Comparison of ENCODE assay signal across 19 cellular contexts in genomic region chr22:28568099-28568498, GRCh38.
DNase-seq lines count a peak whose midpoint lies in the region; ATAC-seq, FAIRE-seq and TF ChIP-seq lines count a peak whose summit lies in the region.
"Had no signal": no experiment of that assay in that cellular context is flagged by ENCODE, and none has a peak within 500 bp of the region (broad histone marks: within the 10 kb centered on the region; RNA-seq: fewer than 3 reads in every experiment).

No MANE protein-coding gene starts in this region.

- H2AFZ ChIP-seq in HepG2 (ENCODE audit: low read length) (no peak overlapping the region), K562 (ENCODE audit: low read depth, low read length) (no peak overlapping the region)

- DNase-seq in HepG2 (ENCODE audit: low spot score) = no peak
- DNase-seq in right lobe of liver = no peak
- no peak for DNase-seq in K562 (ENCODE audit: extremely low read depth in 1 of 4, low spot score in 3 of 4)
- DNase-seq in urothelium cell line (ENCODE audit: low spot score) = no peak
- no peak for DNase-seq in activated CD8-positive, alpha-beta memory T cell treated with anti-CD3 and anti-CD28 coated beads, Interleukin-2, amount 50 U/mL, for 4 hours
- DNase-seq in nucleus accumbens (lab: John Stamatoyannopoulos, UW) = no peak
- DNase-seq: Caco-2; CD4-positive, CD25-positive, alpha-beta regulatory T cell; CD8-positive, alpha-beta T cell; DMS153; DND-41; GOT3; H7; HCEC 1CT had no signal

- H3K4me2 ChIP-seq in HepG2 (ENCODE audit: low read depth, low read length) (no peak overlapping the region), K562 (ENCODE audit: insufficient read depth, low read length) (no peak overlapping the region)
- H3K4me2 ChIP-seq: BLaER1 had no signal

- H3K79me2 ChIP-seq in HepG2 (ENCODE audit: insufficient read depth, low read length) (peaks cover 2% of the 10 kb centered on the region), K562 (ENCODE audit: control insufficient read depth, insufficient read depth, low read length) (no peaks in the 10 kb centered on the region)

- TF ChIP-seq EP300 in HepG2 (IDR thresholded peaks at IDR 0.05; ENCODE audit: low read depth in 2 of 2, low read length in 2 of 2) = no peak
- TF ChIP-seq EP300 in HepG2 (CRISPR knock-in tag; IDR thresholded peaks at IDR 0.05; ENCODE audit: borderline replicate concordance) = no peak
- no peak for TF ChIP-seq EP300 in K562 (IDR thresholded peaks at IDR 0.05; ENCODE audit: low read length)

- peaks cover 27% of the 10 kb centered on the region for H3K4me1 ChIP-seq in HepG2 (ENCODE audit: insufficient read depth, low read length)
- H3K4me1 ChIP-seq in right lobe of liver = no peaks in the 10 kb centered on the region
- no peaks in the 10 kb centered on the region for H3K4me1 ChIP-seq in K562 (replicated peaks in 1 of 2; ENCODE audit: control insufficient read depth in 2 of 2, insufficient read depth in 2 of 2, low read length in 2 of 2)
- H3K4me1 ChIP-seq: BLaER1, Caco-2 had no signal

- H3K36me3 ChIP-seq in HepG2 (replicated peaks in 1 of 2; ENCODE audit: control insufficient read depth in 1 of 2, insufficient read depth in 2 of 2, low read length in 2 of 2) = no peaks in the 10 kb centered on the region
- H3K36me3 ChIP-seq in right lobe of liver = no peaks in the 10 kb centered on the region
- no peaks in the 10 kb centered on the region for H3K36me3 ChIP-seq in K562 (ENCODE audit: control insufficient read depth, insufficient read depth, low read length)
- H3K36me3 ChIP-seq: BLaER1 had no signal

- in situ Hi-C loops in HepG2 (cut with HindIII; ENCODE audit: extremely low pct_ligation_motif_present, low pct_unique_long_range_greater_than_20kb) = no loop called here
- in situ Hi-C loops in K562 (cut with MboI) = no loop called here

- no peak for ATAC-seq in HepG2
- no peak for ATAC-seq in right lobe of liver
- ATAC-seq in K562 = no peak
- ATAC-seq: CD8-positive, alpha-beta T cell had no signal

- H3K27ac ChIP-seq in HepG2 (ENCODE audit: extremely low read length, insufficient read depth, low read length) = no peak overlapping the region
- no peak overlapping the region for H3K27ac ChIP-seq in right lobe of liver
- H3K27ac ChIP-seq in K562 (ENCODE audit: extremely low read depth, low read depth, low read length) = no peak overlapping the region
- H3K27ac ChIP-seq: 22Rv1, BLaER1, C4-2B had no signal

- H3K27me3 ChIP-seq in HepG2 (ENCODE audit: control insufficient read depth in 1 of 2, insufficient read depth in 2 of 2, low read length in 2 of 2) (no peaks in the 10 kb centered on the region), right lobe of liver (no peaks in the 10 kb centered on the region), K562 (ENCODE audit: control insufficient read depth in 2 of 2, insufficient read depth in 2 of 2, low read length in 2 of 2) (no peaks in the 10 kb centered on the region)
- H3K27me3 ChIP-seq: BLaER1 had no signal

- H3K4me3 ChIP-seq in HepG2 (replicated peaks in 1 of 3; ENCODE audit: insufficient read depth in 1 of 3, low read depth in 2 of 3, low read length in 3 of 3) (no peak overlapping the region), right lobe of liver (no peak overlapping the region), K562 (no peak overlapping the region)
- H3K4me3 ChIP-seq: BLaER1 had no signal

- H4K20me1 ChIP-seq in HepG2 (ENCODE audit: insufficient read depth, low read length) = no peaks in the 10 kb centered on the region
- no peaks in the 10 kb centered on the region for H4K20me1 ChIP-seq in K562 (replicated peaks; ENCODE audit: control insufficient read depth, insufficient read depth, low read length)
- H4K20me1 ChIP-seq: BLaER1 had no signal

- TF ChIP-seq POLR2A in HepG2 (IDR thresholded peaks at IDR 0.05; ENCODE audit: insufficient read depth in 1 of 2, low read depth in 2 of 2, low read length in 2 of 2) (no peak), right lobe of liver (IDR thresholded peaks at IDR 0.05) (no peak), K562 (conservative IDR thresholded peaks at IDR 0.05) (no peak)

- BruUV-seq in HepG2 (replicated peaks; lab: Mats Ljungman, UMichigan) (no TSS peak), K562 (replicated peaks; lab: Mats Ljungman, UMichigan) (no TSS peak)

- POLR2A ChIA-PET in HepG2 (lab: Yijun Ruan, JAX) (no interaction called here), K562 (lab: Yijun Ruan, JAX) (no interaction called here)

- no peak for FAIRE-seq in HepG2 (lab: Jason Lieb, UNC)
- no peak for FAIRE-seq in K562 (lab: Jason Lieb, UNC)
- FAIRE-seq in urothelium cell line (lab: Jason Lieb, UNC) = peak; percentile 84
- FAIRE-seq: A204.1, GM12892 had no signal

- intact Hi-C loops in HepG2 (cut with micrococcal nuclease; ENCODE audit: unreplicated experiment) (no loop called here), right lobe of liver (cut with DNase I) (no loop called here), K562 (cut with micrococcal nuclease) (no loop called here)

- H3K9me1 ChIP-seq in K562 (ENCODE audit: control insufficient read depth, insufficient read depth, low read length) = no peaks in the 10 kb centered on the region

- TF ChIP-seq RAD21 in HepG2 (CRISPR knock-in tag; IDR thresholded peaks at IDR 0.05) (no peak), K562 (CRISPR knock-in tag; conservative IDR thresholded peaks at IDR 0.05 in 1 of 2, IDR thresholded peaks at IDR 0.05 in 1 of 2) (no peak)

- CTCF ChIA-PET in HepG2 (lab: Yijun Ruan, JAX; ENCODE audit: low intra/inter-chr PET ratio, low total read pairs) = no interaction called here
- CTCF ChIA-PET in K562 (lab: Yijun Ruan, JAX; ENCODE audit: low intra/inter-chr PET ratio) = no interaction called here

- TF ChIP-seq CTCF in HepG2 (CRISPR knock-in tag; IDR thresholded peaks at IDR 0.05) = no peak
- TF ChIP-seq CTCF in right lobe of liver (IDR thresholded peaks at IDR 0.05) = no peak
- no peak for TF ChIP-seq CTCF in K562 (IDR thresholded peaks at IDR 0.05 in 2 of 3, conservative IDR thresholded peaks at IDR 0.05 in 1 of 3; ENCODE audit: insufficient read depth in 2 of 3, low read depth in 1 of 3, low read length in 3 of 3)

- H3K9me3 ChIP-seq in HepG2 (ENCODE audit: low read length) (no peaks in the 10 kb centered on the region), right lobe of liver (no peaks in the 10 kb centered on the region), K562 (replicated peaks; ENCODE audit: control insufficient read depth, insufficient read depth, low read depth, low read length) (no peaks in the 10 kb centered on the region)
- H3K9me3 ChIP-seq: BLaER1, Caco-2 had no signal

- H3K9ac ChIP-seq in HepG2 (ENCODE audit: insufficient read depth, low read depth, low read length) (no peak overlapping the region), K562 (ENCODE audit: insufficient read depth in 1 of 2, low read depth in 2 of 2, low read length in 2 of 2) (no peak overlapping the region)
- H3K9ac ChIP-seq: BLaER1 had no signal

TF ChIP-seq in HepG2, 621 proteins besides CTCF, POLR2A, EP300 and RAD21:
- no peak for TF ChIP-seq ZFP91 (CRISPR knock-in tag; IDR thresholded peaks at IDR 0.05; ENCODE audit: borderline replicate concordance)
- peak; percentile 63; the same call in 1 of the 2 replicates for TF ChIP-seq CEBPB (IDR thresholded peaks at IDR 0.05; ENCODE audit: borderline replicate concordance, low read depth, low read length)
TF ChIP-seq in HepG2: peak in this region for 1.

TF ChIP-seq in K562, 482 proteins besides CTCF, POLR2A, EP300 and RAD21:
- TF ChIP-seq CBFA2T2 (conservative IDR thresholded peaks at IDR 0.05) (no peak), TAL1 (IDR thresholded peaks at IDR 0.05) (no peak), ZNF12 (CRISPR knock-in tag; IDR thresholded peaks at IDR 0.05) (no peak), TEAD2 (tag; IDR thresholded peaks at IDR 0.05) (no peak), ESRRB (CRISPR knock-in tag; IDR thresholded peaks at IDR 0.05; ENCODE audit: borderline replicate concordance) (no peak), TFAP4 (CRISPR knock-in tag; IDR thresholded peaks at IDR 0.05; ENCODE audit: borderline replicate concordance) (no peak), MYBL2 (IDR thresholded peaks at IDR 0.05; ENCODE audit: low read depth) (no peak), MYBL2 (CRISPR knock-in tag; IDR thresholded peaks at IDR 0.05; ENCODE audit: borderline replicate concordance) (no peak), NRF1 (conservative IDR thresholded peaks at IDR 0.05 in 1 of 2, IDR thresholded peaks at IDR 0.05 in 1 of 2) (no peak), CEBPB (tag; IDR thresholded peaks at IDR 0.05) (peak; percentile 69), BCOR (IDR thresholded peaks at IDR 0.05) (no peak), CEBPG (CRISPR knock-in tag; IDR thresholded peaks at IDR 0.05) (no peak), CEBPG (tag; conservative IDR thresholded peaks at IDR 0.05 in 1 of 2, IDR thresholded peaks at IDR 0.05 in 1 of 2) (peak; percentile 44 to 56; a peak in 3 of 4 replicates)

Comparison
In these comparisons a context has a peak if more than half of its experiments do, and no peak if none do; other contexts are left out.
1. Of the 241 proteins assayed by ChIP-seq in both HepG2 and K562: peak only in HepG2: none; only in K562: CEBPG; in both: CEBPB; in neither: 239.